ENCODE assay signal across 8 cellular contexts in genomic region chr9:133347985-133348762, GRCh38. TPM values are rescaled to one million over a fixed set of nuclear protein-coding genes. Genes with fewer than 3 reads are reported as not detected.
DNase-seq lines count a peak whose midpoint lies in the region; ATAC-seq and TF ChIP-seq lines count a peak whose summit lies in the region.

MED22 (minus strand) TSS chr9:133348131; CDS start chr9:133346662, 1,469 bp downstream.
RPL7A (plus strand) TSS chr9:133348218; CDS start chr9:133348244, 26 bp downstream.

- peak; percentile 53 for ATAC-seq in HG03469 (IDR thresholded peaks at IDR 0.05; ENCODE audit: unreplicated experiment)
- ATAC-seq in left lobe of liver: peak; percentile 86

- TF ChIP-seq POLR2A in GM19193 (IDR thresholded peaks at IDR 0.05; ENCODE audit: extremely low read depth, insufficient read depth, insufficient read length): peak; percentile 99

- H3K36me3 Mint-ChIP-seq in activated CD4-positive, alpha-beta T cell treated with anti-CD3 and anti-CD28 coated beads, Interleukin-2, amount 10 ng/mL, durations not matched to agents 7 days and 5 days (ENCODE audit: low read depth): peaks cover 53% of the 10 kb centered on the region

- H3K9me3 Mint-ChIP-seq in activated CD4-positive, alpha-beta T cell treated with anti-CD3 and anti-CD28 coated beads, Interleukin-2, amount 10 ng/mL, durations not matched to agents 7 days and 5 days: no peaks in the 10 kb centered on the region

- POLR2A ChIA-PET in activated CD4-positive, alpha-beta T cell treated with anti-CD3 and anti-CD28 coated beads, Interleukin-2, amount 10 ng/mL, durations not matched to agents 7 days and 5 days (lab: Charles Lee): interaction anchor here (0.6 to 2.6 kb wide), 7 partner anchors 9 to 181 kb away, joined by 3 to 17 read pairs (median 3); partner anchors contain the start of gene STKLD1

- H3K4me3 ChIP-seq in coronary artery: peak within 1 kb of the TSS; percentile 95

- peak within 1 kb of the TSS; percentile 78 to 96 for H3K27ac ChIP-seq in coronary artery

- CTCF ChIA-PET in activated CD4-positive, alpha-beta T cell treated with anti-CD3 and anti-CD28 coated beads, Interleukin-2, amount 10 ng/mL, durations not matched to agents 7 days and 5 days (lab: Charles Lee): interaction anchor here (0.6 to 1.7 kb wide), 8 partner anchors 8 to 678 kb away, joined by 3 to 8 read pairs (median 3); partner anchors contain the start of genes DDX31 and GTF3C4

- no peaks in the 10 kb centered on the region for H3K27me3 Mint-ChIP-seq in activated CD4-positive, alpha-beta T cell treated with anti-CD3 and anti-CD28 coated beads, Interleukin-2, amount 10 ng/mL, durations not matched to agents 7 days and 5 days

- peak within 1 kb of the TSS; percentile 100 for H3K4me3 Mint-ChIP-seq in activated CD4-positive, alpha-beta T cell treated with anti-CD3 and anti-CD28 coated beads, Interleukin-2, amount 10 ng/mL, durations not matched to agents 7 days and 5 days

- no peak for TF ChIP-seq CTCF in coronary artery (IDR thresholded peaks at IDR 0.05)

- DNase-seq in AML-193 (lab: John Stamatoyannopoulos, UW) (peak; percentile 90 to 94), NCI-H69 (lab: John Stamatoyannopoulos, UW) (peak; percentile 98), coronary artery (ENCODE audit: low spot score) (peak; percentile 95), left lobe of liver (ENCODE audit: low spot score) (peak; percentile 94)
- DNase-seq in activated CD4-positive, alpha-beta T cell treated with anti-CD3 and anti-CD28 coated beads, Interleukin-2, amount 10 ng/mL, durations not matched to agents 7 days and 5 days: peak; percentile 95
- DNase-seq in stimulated activated CD4-positive, alpha-beta T cell treated with anti-CD3 and anti-CD28 coated beads, Interleukin-2, amount 100 ng/mL, for 24 hours: peak; percentile 92 to 94

- peaks cover 43% of the 10 kb centered on the region for H3K4me1 Mint-ChIP-seq in activated CD4-positive, alpha-beta T cell treated with anti-CD3 and anti-CD28 coated beads, Interleukin-2, amount 10 ng/mL, durations not matched to agents 7 days and 5 days

- peak within 1 kb of the TSS; percentile 98 for H3K27ac Mint-ChIP-seq in activated CD4-positive, alpha-beta T cell treated with anti-CD3 and anti-CD28 coated beads, Interleukin-2, amount 10 ng/mL, durations not matched to agents 7 days and 5 days

RNA-seq across cellular contexts. Expression of gene MED22, which starts in this region (rescaled TPM):
- total RNA-seq in activated CD4-positive, alpha-beta T cell treated with anti-CD3 and anti-CD28 coated beads, Interleukin-2, amount 10 ng/mL, durations not matched to agents 7 days and 5 days: 10 to 100 TPM; 25.6 to 27.2 TPM
- 10.3 TPM for total RNA-seq in left lobe of liver

RNA-seq across cellular contexts. Expression of gene RPL7A, which starts in this region (rescaled TPM):
- total RNA-seq in activated CD4-positive, alpha-beta T cell treated with anti-CD3 and anti-CD28 coated beads, Interleukin-2, amount 10 ng/mL, durations not matched to agents 7 days and 5 days: 1,000 to 10,000 TPM; 1,880 to 1,928 TPM
- 609 TPM for total RNA-seq in left lobe of liver

Comparison
In these comparisons a context has a peak if more than half of its experiments do, and no peak if none do; other contexts are left out.
1. Peak in every context shown above with its lines: DNase-seq, ATAC-seq, H3K4me3 ChIP-seq and H3K27ac ChIP-seq.